In the genomic region with DNA sequence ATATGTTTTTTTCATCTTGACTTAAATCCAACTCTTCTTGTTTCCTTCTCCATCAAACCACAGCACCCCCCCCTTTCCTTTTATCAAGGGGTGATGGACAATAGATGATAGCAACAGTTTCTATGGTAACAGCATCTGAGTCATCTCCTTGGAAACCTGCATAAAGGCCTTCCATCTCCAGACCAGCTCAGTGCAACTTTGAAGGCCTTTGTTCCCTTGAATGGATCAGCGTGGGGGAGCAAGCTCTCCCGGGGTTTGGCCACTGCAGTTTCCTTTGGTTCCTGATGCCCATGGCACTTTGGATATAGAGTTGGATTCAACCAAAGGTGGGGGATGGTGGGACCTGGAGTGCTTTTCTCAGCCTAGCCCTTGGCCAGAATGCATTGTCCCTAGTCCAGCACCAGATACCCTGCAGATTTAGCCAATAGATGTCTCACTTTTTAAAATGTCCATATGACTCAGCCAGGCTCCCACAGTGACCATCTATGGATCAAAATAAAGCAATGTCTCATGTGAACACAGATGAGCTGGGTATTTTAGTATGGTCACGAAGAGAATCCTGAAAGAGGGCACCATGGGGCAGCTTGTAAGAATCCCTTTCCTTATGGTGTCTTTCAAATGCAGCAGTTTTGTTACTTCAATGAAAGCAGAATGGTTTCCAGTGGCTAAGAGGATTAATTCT, we compare ENCODE assay signal across 12 cellular contexts.
DNase-seq lines count a peak whose midpoint lies in the region; TF ChIP-seq lines count a peak whose summit lies in the region.
"Had no signal": no experiment of that assay in that cellular context is flagged by ENCODE, and none has a peak within 500 bp of the region (broad histone marks: within the 10 kb centered on the region; RNA-seq: fewer than 3 reads in every experiment).

No MANE protein-coding gene starts in this region.

- no peak for TF ChIP-seq CTCF in progenitor cell of endocrine pancreas (IDR thresholded peaks at IDR 0.05; ENCODE audit: unreplicated experiment)

- H3K27ac Mint-ChIP-seq in progenitor cell of endocrine pancreas = no peak overlapping the region
- H3K27ac Mint-ChIP-seq: T-helper 2 cell treated with Interferon-gamma antibody and Interleukin-4, amounts not matched to agents 5 μg/mL and 100 μg/mL, for 36 hours had no signal

- H3K36me3 Mint-ChIP-seq in progenitor cell of endocrine pancreas (ENCODE audit: insufficient read depth) = no peaks in the 10 kb centered on the region

- H3K9me3 Mint-ChIP-seq in progenitor cell of endocrine pancreas (ENCODE audit: low read depth) = no peaks in the 10 kb centered on the region
- H3K9me3 Mint-ChIP-seq: T-helper 2 cell treated with Interferon-gamma antibody and Interleukin-4, amounts not matched to agents 5 μg/mL and 100 μg/mL, for 36 hours had no signal

- peaks cover 6% of the 10 kb centered on the region for H3K4me1 Mint-ChIP-seq in progenitor cell of endocrine pancreas (ENCODE audit: low read depth)

- H3K27me3 Mint-ChIP-seq in progenitor cell of endocrine pancreas = no peaks in the 10 kb centered on the region

- H3K4me3 Mint-ChIP-seq in progenitor cell of endocrine pancreas (ENCODE audit: low read depth) = no peak overlapping the region
- H3K4me3 Mint-ChIP-seq: T-helper 2 cell treated with Interferon-gamma antibody and Interleukin-4, amounts not matched to agents 5 μg/mL and 100 μg/mL, for 36 hours had no signal

- DNase-seq in NCI-H345 (lab: John Stamatoyannopoulos, UW) = peak; percentile 5
- DNase-seq in NCI-H345 treated with DMSO at 0.1 percent for 48 hours (lab: John Stamatoyannopoulos, UW; ENCODE audit: unreplicated experiment) = no peak
- DNase-seq in anterior cingulate cortex (lab: John Stamatoyannopoulos, UW) = peak in 40 of 58 donors; percentile 5 to 72 (median 29)
- DNase-seq in iPS DF 19.7 (ENCODE audit: low read depth, low spot score) = peak; percentile 80
- DNase-seq in superior temporal gyrus (ENCODE audit: extremely low spot score) = peak; percentile 46
- no peak for DNase-seq in cortex of kidney (lab: John Stamatoyannopoulos, UW)
- DNase-seq in SHP77 (lab: John Stamatoyannopoulos, UW) = no peak
- no peak for DNase-seq in progenitor cell of endocrine pancreas (ENCODE audit: low spot score, unreplicated experiment)
- DNase-seq: activated CD4-positive, alpha-beta T cell treated with anti-CD3 and anti-CD28 coated beads, Interleukin-2, amount 50 U/mL, for 1 hour; mesenchymal stem cell; trophoblast cell had no signal

Comparison
In these comparisons a context has a peak if more than half of its experiments do, and no peak if none do; other contexts are left out.
1. DNase-seq: peak in NCI-H345 (single experiment), anterior cingulate cortex (40 of 58), iPS DF 19.7 (single experiment) and superior temporal gyrus (single experiment); none in NCI-H345 treated with DMSO at 0.1 percent for 48 hours (single experiment), cortex of kidney (single experiment), SHP77 (0 of 2) and progenitor cell of endocrine pancreas (single experiment).